In genomic region chr4:174674305-174674840, GRCh38 we compare ENCODE assay signal across 1 cellular context.
TF ChIP-seq lines count a peak whose summit lies in the region.

No MANE protein-coding gene starts in this region.

TF ChIP-seq in K562, 482 proteins besides CTCF, POLR2A, EP300 and RAD21 (continued from another document and continues in another):
- TF ChIP-seq, protein P1, sequence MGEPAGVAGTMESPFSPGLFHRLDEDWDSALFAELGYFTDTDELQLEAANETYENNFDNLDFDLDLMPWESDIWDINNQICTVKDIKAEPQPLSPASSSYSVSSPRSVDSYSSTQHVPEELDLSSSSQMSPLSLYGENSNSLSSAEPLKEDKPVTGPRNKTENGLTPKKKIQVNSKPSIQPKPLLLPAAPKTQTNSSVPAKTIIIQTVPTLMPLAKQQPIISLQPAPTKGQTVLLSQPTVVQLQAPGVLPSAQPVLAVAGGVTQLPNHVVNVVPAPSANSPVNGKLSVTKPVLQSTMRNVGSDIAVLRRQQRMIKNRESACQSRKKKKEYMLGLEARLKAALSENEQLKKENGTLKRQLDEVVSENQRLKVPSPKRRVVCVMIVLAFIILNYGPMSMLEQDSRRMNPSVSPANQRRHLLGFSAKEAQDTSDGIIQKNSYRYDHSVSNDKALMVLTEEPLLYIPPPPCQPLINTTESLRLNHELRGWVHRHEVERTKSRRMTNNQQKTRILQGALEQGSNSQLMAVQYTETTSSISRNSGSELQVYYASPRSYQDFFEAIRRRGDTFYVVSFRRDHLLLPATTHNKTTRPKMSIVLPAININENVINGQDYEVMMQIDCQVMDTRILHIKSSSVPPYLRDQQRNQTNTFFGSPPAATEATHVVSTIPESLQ (CRISPR knock-in tag; IDR thresholded peaks at IDR 0.05) = no peak
- TF ChIP-seq TCF15 (CRISPR knock-in tag; IDR thresholded peaks at IDR 0.05) = no peak
- no peak for TF ChIP-seq RREB1 (CRISPR knock-in tag; IDR thresholded peaks at IDR 0.05)
- peak; percentile 31; the same call in 1 of the 2 replicates for TF ChIP-seq SOX6 (IDR thresholded peaks at IDR 0.05)
- no peak for TF ChIP-seq ETV6 (IDR thresholded peaks at IDR 0.05; ENCODE audit: borderline replicate concordance in 1 of 2, low read depth in 2 of 2, low read length in 1 of 2)
- no peak for TF ChIP-seq ETV6 (CRISPR knock-in tag; IDR thresholded peaks at IDR 0.05; ENCODE audit: borderline replicate concordance)
- no peak for TF ChIP-seq HEY1 (CRISPR knock-in tag; IDR thresholded peaks at IDR 0.05; ENCODE audit: borderline replicate concordance)
- TF ChIP-seq TRIM24 (IDR thresholded peaks at IDR 0.05) = peak in 1 of 2 experiments; percentile 19; a peak in 1 of 4 replicates
- no peak for TF ChIP-seq RCOR1 (IDR thresholded peaks at IDR 0.05; ENCODE audit: borderline replicate concordance in 1 of 2, low read depth in 2 of 2, low read length in 2 of 2)
- TF ChIP-seq SMARCE1 (IDR thresholded peaks at IDR 0.05) = no peak
- no peak for TF ChIP-seq CHD7 (IDR thresholded peaks at IDR 0.05; ENCODE audit: low read depth, low read length)
- TF ChIP-seq, protein P2, sequence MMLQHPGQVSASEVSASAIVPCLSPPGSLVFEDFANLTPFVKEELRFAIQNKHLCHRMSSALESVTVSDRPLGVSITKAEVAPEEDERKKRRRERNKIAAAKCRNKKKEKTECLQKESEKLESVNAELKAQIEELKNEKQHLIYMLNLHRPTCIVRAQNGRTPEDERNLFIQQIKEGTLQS (IDR thresholded peaks at IDR 0.05) = peak; percentile 78
- TF ChIP-seq, protein P2 (CRISPR knock-in tag; conservative IDR thresholded peaks at IDR 0.05) = no peak
- no peak for TF ChIP-seq ZFX (CRISPR knock-in tag; IDR thresholded peaks at IDR 0.05)
- TF ChIP-seq, protein P3, sequence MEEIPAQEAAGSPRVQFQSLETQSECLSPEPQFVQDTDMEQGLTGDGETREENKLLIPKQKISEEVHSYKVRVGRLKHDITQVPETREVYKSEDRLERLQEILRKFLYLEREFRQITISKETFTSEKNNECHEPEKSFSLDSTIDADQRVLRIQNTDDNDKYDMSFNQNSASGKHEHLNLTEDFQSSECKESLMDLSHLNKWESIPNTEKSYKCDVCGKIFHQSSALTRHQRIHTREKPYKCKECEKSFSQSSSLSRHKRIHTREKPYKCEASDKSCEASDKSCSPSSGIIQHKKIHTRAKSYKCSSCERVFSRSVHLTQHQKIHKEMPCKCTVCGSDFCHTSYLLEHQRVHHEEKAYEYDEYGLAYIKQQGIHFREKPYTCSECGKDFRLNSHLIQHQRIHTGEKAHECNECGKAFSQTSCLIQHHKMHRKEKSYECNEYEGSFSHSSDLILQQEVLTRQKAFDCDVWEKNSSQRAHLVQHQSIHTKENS (CRISPR knock-in tag; IDR thresholded peaks at IDR 0.05) = no peak
- TF ChIP-seq, protein P4, sequence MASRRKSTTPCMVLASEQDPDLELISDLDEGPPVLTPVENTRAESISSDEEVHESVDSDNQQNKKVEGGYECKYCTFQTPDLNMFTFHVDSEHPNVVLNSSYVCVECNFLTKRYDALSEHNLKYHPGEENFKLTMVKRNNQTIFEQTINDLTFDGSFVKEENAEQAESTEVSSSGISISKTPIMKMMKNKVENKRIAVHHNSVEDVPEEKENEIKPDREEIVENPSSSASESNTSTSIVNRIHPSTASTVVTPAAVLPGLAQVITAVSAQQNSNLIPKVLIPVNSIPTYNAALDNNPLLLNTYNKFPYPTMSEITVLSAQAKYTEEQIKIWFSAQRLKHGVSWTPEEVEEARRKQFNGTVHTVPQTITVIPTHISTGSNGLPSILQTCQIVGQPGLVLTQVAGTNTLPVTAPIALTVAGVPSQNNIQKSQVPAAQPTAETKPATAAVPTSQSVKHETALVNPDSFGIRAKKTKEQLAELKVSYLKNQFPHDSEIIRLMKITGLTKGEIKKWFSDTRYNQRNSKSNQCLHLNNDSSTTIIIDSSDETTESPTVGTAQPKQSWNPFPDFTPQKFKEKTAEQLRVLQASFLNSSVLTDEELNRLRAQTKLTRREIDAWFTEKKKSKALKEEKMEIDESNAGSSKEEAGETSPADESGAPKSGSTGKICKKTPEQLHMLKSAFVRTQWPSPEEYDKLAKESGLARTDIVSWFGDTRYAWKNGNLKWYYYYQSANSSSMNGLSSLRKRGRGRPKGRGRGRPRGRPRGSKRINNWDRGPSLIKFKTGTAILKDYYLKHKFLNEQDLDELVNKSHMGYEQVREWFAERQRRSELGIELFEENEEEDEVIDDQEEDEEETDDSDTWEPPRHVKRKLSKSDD (conservative IDR thresholded peaks at IDR 0.05; ENCODE audit: low read length) = no peak
- TF ChIP-seq SRSF1 (IDR thresholded peaks at IDR 0.05; ENCODE audit: low read depth, low read length) = no peak
- TF ChIP-seq ZNF785 (CRISPR knock-in tag; IDR thresholded peaks at IDR 0.05) = no peak
- TF ChIP-seq IFI16 (CRISPR knock-in tag; IDR thresholded peaks at IDR 0.05) = no peak
- 0 out of 2 replicates have a peak, but pooled peaks have one; percentile 19 for TF ChIP-seq EP400 (IDR thresholded peaks at IDR 0.05)
- 0 out of 2 replicates have a peak, but pooled peaks have one; percentile 18 for TF ChIP-seq TEAD4 (IDR thresholded peaks at IDR 0.05; ENCODE audit: low read length)
- TF ChIP-seq TEAD4 (CRISPR knock-in tag; IDR thresholded peaks at IDR 0.05; ENCODE audit: borderline replicate concordance) = no peak
- TF ChIP-seq ZNF639 (CRISPR knock-in tag; conservative IDR thresholded peaks at IDR 0.05 in 1 of 2, IDR thresholded peaks at IDR 0.05 in 1 of 2) = no peak
- no peak for TF ChIP-seq ZNF696 (CRISPR knock-in tag; conservative IDR thresholded peaks at IDR 0.05)
